Comparison of ENCODE assay signal across 8 cellular contexts in genomic region chr3:58824285-58824684, GRCh38.
A peak's percentile ranks its signal among the peaks of the same experiment; 100 is the strongest.
DNase-seq lines count a peak whose midpoint lies in the region; ATAC-seq and TF ChIP-seq lines count a peak whose summit lies in the region.

No MANE protein-coding gene starts in this region.

- no peak for TF ChIP-seq POLR2A in lower leg skin (IDR thresholded peaks at IDR 0.05)

- POLR2A ChIA-PET in PC-3 (lab: Charles Lee; ENCODE audit: unreplicated experiment) = no interaction called here

- H3K9me3 ChIP-seq in PC-3 (ENCODE audit: low read length) = no peaks in the 10 kb centered on the region

- H4K20me1 ChIP-seq in PC-3 (ENCODE audit: low read length) = no peaks in the 10 kb centered on the region

- intact Hi-C loops in PC-3 (cut with micrococcal nuclease) (loop anchor here (2.0 to 10.0 kb wide), 7 partner anchors 171 to 1033 kb away; no protein-coding TSS in a partner anchor), lower leg skin (cut with DNase I; ENCODE audit: low total_unique reads) (no loop called here)

- no peaks in the 10 kb centered on the region for H3K9me2 ChIP-seq in PC-3 (replicated peaks; ENCODE audit: low read length)

- ATAC-seq in PC-3 = peak; percentile 81
- no peak for ATAC-seq in GM18502 (IDR thresholded peaks at IDR 0.05; ENCODE audit: poor library complexity, unreplicated experiment)
- no peak for ATAC-seq in HG02759 (IDR thresholded peaks at IDR 0.05; ENCODE audit: unreplicated experiment)

- H3F3A ChIP-seq in PC-3 (ENCODE audit: low read length, unreplicated experiment) = no peaks in the 10 kb centered on the region

- H3K9me3 Mint-ChIP-seq in HFFc6 = no peaks in the 10 kb centered on the region

- no peak overlapping the region for H3K4me2 ChIP-seq in PC-3 (ENCODE audit: low read length)

- no peaks in the 10 kb centered on the region for H3K36me3 Mint-ChIP-seq in HFFc6 (ENCODE audit: low read depth)

- 0 out of 2 replicates have a peak overlapping the region, but pooled peaks have one; percentile 6 for H2AFZ ChIP-seq in PC-3 (ENCODE audit: low read length)

- peaks cover 21% of the 10 kb centered on the region for H3K4me1 Mint-ChIP-seq in HFFc6 (ENCODE audit: low read depth)

- H3K27ac ChIP-seq in PC-3 (ENCODE audit: low read length) = no peak overlapping the region

- H3K27me3 Mint-ChIP-seq in HFFc6 (ENCODE audit: insufficient read depth) = no peaks in the 10 kb centered on the region

- no TSS peak for BruUV-seq in PC-3 (replicated peaks; lab: Mats Ljungman, UMichigan)

- CTCF ChIA-PET in PC-3 (lab: Charles Lee) = interaction anchor here (0.7 to 1.6 kb wide), 4 partner anchors 174 to 228 kb away, joined by 4 to 8 read pairs (median 6); no protein-coding TSS in a partner anchor

- H3K4me3 Mint-ChIP-seq in HFFc6 = no peak overlapping the region

- no peaks in the 10 kb centered on the region for H3K36me3 ChIP-seq in PC-3 (ENCODE audit: low read depth, low read length)

- H3K27me3 ChIP-seq in PC-3 (ENCODE audit: low read length) = no peaks in the 10 kb centered on the region

- peak; percentile 92 for TF ChIP-seq CTCF in HFFc6 (IDR thresholded peaks at IDR 0.05)
- peak; percentile 97 for TF ChIP-seq CTCF in PC-3 (conservative IDR thresholded peaks at IDR 0.05; ENCODE audit: low read depth, low read length)
- TF ChIP-seq CTCF in lower leg skin (IDR thresholded peaks at IDR 0.05) = no peak

- no peak overlapping the region for H3K9ac ChIP-seq in PC-3 (ENCODE audit: low read length)

- H3K27ac Mint-ChIP-seq in HFFc6 = no peak overlapping the region

- H3K4me1 ChIP-seq in PC-3 (ENCODE audit: insufficient read depth, low read length) = no peaks in the 10 kb centered on the region

- no peak overlapping the region for H3K4me3 ChIP-seq in PC-3 (ENCODE audit: low read length)
- no peak overlapping the region for H3K4me3 ChIP-seq in lower leg skin (ENCODE audit: low read depth, poor library complexity, severe bottlenecking)

- DNase-seq in DMS 273 (lab: John Stamatoyannopoulos, UW; ENCODE audit: unreplicated experiment) (peak; percentile 81), HFFc6 (peak; percentile 71), PC-3 (peak; percentile 81), dedifferentiated amniotic fluid mesenchymal stem cell (ENCODE audit: extremely low spot score) (peak; percentile 65), lung microvascular endothelial cell (ENCODE audit: low read depth in 2 of 2) (peak; percentile 75 to 79), lower leg skin (ENCODE audit: low spot score in 2 of 2) (no peak)

- no peaks in the 10 kb centered on the region for H3K79me2 ChIP-seq in PC-3 (ENCODE audit: low read length)

- 26 to 27% methylated on average over 7 of the region's 7 CpGs for WGBS in lower leg skin, 2 donors

Comparison
In these comparisons a context has a peak if more than half of its experiments do, and no peak if none do; other contexts are left out.
1. DNase-seq: peak in DMS 273 (single experiment), HFFc6 (single experiment), PC-3 (single experiment), dedifferentiated amniotic fluid mesenchymal stem cell (single experiment) and lung microvascular endothelial cell (2 of 2); none in lower leg skin (0 of 2).
2. CTCF ChIP-seq: peak in HFFc6 (single experiment) and PC-3 (single experiment); none in lower leg skin (0 of 3).